ENCODE assay signal across 16 cellular contexts in the genomic region with DNA sequence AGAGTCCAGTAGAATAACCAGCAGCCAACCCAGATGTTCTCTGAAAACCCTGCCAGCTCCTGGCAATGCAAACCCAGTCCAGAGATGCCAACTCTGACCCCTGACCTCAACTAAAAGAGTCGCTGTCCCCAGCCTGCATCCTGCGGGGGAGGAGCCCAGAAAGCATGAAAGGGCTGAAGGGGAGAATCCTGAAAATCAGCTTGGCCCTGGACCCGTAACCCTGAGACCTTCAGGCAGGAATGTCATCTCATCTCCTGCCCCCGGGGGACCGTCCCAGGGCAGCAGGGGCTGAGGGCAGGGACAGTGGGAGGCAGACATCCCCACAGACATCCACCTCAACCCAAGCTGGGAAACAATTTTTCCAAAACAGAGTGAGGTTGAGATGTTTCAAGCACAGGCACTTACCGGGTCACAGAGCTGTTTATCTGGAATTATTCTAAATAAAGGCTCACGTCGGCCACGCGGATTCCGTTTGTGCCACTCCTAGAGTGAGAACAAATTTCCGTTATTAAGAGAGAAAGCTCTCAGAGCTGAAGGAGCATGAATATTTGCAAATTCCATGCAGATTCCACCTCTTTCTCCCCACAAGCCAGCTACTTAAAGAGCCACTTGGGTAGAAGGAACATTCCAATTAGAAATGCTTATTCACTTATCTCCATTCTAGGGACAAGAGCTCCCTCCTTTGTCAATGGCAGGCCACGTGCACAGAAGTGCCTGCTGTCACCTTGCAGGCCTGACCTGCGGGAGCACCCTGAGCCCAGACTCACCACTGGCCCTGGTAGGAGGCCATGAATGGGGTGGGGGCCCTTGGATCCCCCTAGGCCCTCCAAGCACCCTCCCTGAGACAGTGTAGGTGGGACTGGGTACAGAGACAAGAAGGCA.
DNase-seq lines count a peak whose midpoint lies in the region; ATAC-seq, FAIRE-seq and TF ChIP-seq lines count a peak whose summit lies in the region.
"Had no signal": no experiment of that assay in that cellular context is flagged by ENCODE, and none has a peak within 500 bp of the region (broad histone marks: within the 10 kb centered on the region; RNA-seq: fewer than 3 reads in every experiment).

No MANE protein-coding gene starts in this region.

- no peak overlapping the region for H3K9ac ChIP-seq in kidney (ENCODE audit: low read length in 2 of 2)
- no peak overlapping the region for H3K9ac ChIP-seq in Karpas-422 (ENCODE audit: low read length)

- no peaks in the 10 kb centered on the region for H3K9me2 ChIP-seq in Karpas-422 (replicated peaks; ENCODE audit: insufficient read depth, low read length)

- CTCF ChIA-PET in RWPE1 (lab: Yijun Ruan, JAX), result interaction anchor here (0.5 to 1.6 kb wide), 7 partner anchors 72 to 653 kb away, joined by 3 to 8 read pairs (median 3); no protein-coding TSS in a partner anchor

- H3K36me3 ChIP-seq in kidney (ENCODE audit: control insufficient read depth in 1 of 2, insufficient read depth in 2 of 2, low read length in 2 of 2), result no peaks in the 10 kb centered on the region
- no peaks in the 10 kb centered on the region for H3K36me3 ChIP-seq in upper lobe of right lung
- H3K36me3 ChIP-seq in Karpas-422 (ENCODE audit: insufficient read depth, low read length), result no peaks in the 10 kb centered on the region
- H3K36me3 ChIP-seq: esophagus muscularis mucosa had no signal

- ATAC-seq in upper lobe of right lung, result peak; percentile 59
- ATAC-seq in GM18519 (IDR thresholded peaks at IDR 0.05; ENCODE audit: low FRiP score, unreplicated experiment), result no peak
- ATAC-seq in HG02852 (IDR thresholded peaks at IDR 0.05; ENCODE audit: unreplicated experiment), result no peak
- ATAC-seq: activated CD8-positive, alpha-beta T cell treated with anti-CD3 and anti-CD28 coated beads, Interleukin-2, amount 10 ng/mL, durations not matched to agents 7 days and 5 days; activated naive CD8-positive, alpha-beta T cell treated with anti-CD3 and anti-CD28 coated beads, Interleukin-2, amount 50 U/mL, for 24 hours had no signal

- H3K4me3 ChIP-seq in kidney (ENCODE audit: low read length in 2 of 2) (no peak overlapping the region), upper lobe of right lung (no peak overlapping the region), Karpas-422 (ENCODE audit: low read length) (no peak overlapping the region)
- H3K4me3 ChIP-seq: esophagus muscularis mucosa had no signal

- DNase-seq in activated effector memory CD4-positive, alpha-beta T cell treated with anti-CD3 and anti-CD28 coated beads, Interleukin-2, amount 50 U/mL, for 16 hours, result peak; percentile 49
- DNase-seq in activated effector memory CD4-positive, alpha-beta T cell treated with Interleukin-2 at 50 U/mL for 16 hours, result no peak
- no peak for DNase-seq in RWPE1 (ENCODE audit: low spot score)
- peak; percentile 49 for DNase-seq in kidney
- no peak for DNase-seq in upper lobe of right lung
- no peak for DNase-seq in Karpas-422
- DNase-seq: activated CD8-positive, alpha-beta T cell treated with anti-CD3 and anti-CD28 coated beads, Interleukin-2, amount 10 ng/mL, durations not matched to agents 7 days and 5 days; activated naive CD8-positive, alpha-beta T cell treated with anti-CD3 and anti-CD28 coated beads, Interleukin-2, amount 50 U/mL, for 24 hours; immature natural killer cell; NCI-H1048; RPMI8226; stimulated activated CD4-positive, alpha-beta T cell treated with anti-CD3 and anti-CD28 coated beads, Interleukin-15, amount 100 ng/mL, for 24 hours; stimulated activated naive CD4-positive, alpha-beta T cell treated with Interleukin-2 at 50 U/mL for 16 hours had no signal

- H3K4me1 ChIP-seq in kidney (ENCODE audit: control insufficient read depth in 1 of 2, insufficient read depth in 1 of 2, low read depth in 1 of 2, low read length in 2 of 2), result no peaks in the 10 kb centered on the region
- H3K4me1 ChIP-seq in upper lobe of right lung, result peaks cover 9% of the 10 kb centered on the region
- no peaks in the 10 kb centered on the region for H3K4me1 ChIP-seq in Karpas-422 (ENCODE audit: low read length)

- intact Hi-C loops in kidney (cut with DNase I) (no loop called here), upper lobe of right lung (cut with DNase I) (no loop called here)

- FAIRE-seq in kidney (lab: Jason Lieb, UNC), result no peak

- H3K4me2 ChIP-seq in Karpas-422 (ENCODE audit: low read depth, low read length, poor library complexity, severe bottlenecking), result no peak overlapping the region

- H4K20me1 ChIP-seq in Karpas-422 (ENCODE audit: insufficient read depth, low read depth, low read length), result no peaks in the 10 kb centered on the region

- no peak overlapping the region for H3K27ac ChIP-seq in RWPE1
- no peak overlapping the region for H3K27ac ChIP-seq in kidney (ENCODE audit: low read depth in 2 of 2, low read length in 2 of 2)
- no peak overlapping the region for H3K27ac ChIP-seq in upper lobe of right lung
- H3K27ac ChIP-seq in Karpas-422 (ENCODE audit: low read length), result no peak overlapping the region
- H3K27ac ChIP-seq: esophagus muscularis mucosa had no signal

- H3K27me3 ChIP-seq in upper lobe of right lung, result no peaks in the 10 kb centered on the region
- no peaks in the 10 kb centered on the region for H3K27me3 ChIP-seq in Karpas-422 (ENCODE audit: low read length)

- no peaks in the 10 kb centered on the region for H3K79me2 ChIP-seq in Karpas-422 (ENCODE audit: low read length)

- H3K9me3 ChIP-seq in kidney (ENCODE audit: control insufficient read depth in 1 of 2, low read length in 2 of 2) (no peaks in the 10 kb centered on the region), upper lobe of right lung (no peaks in the 10 kb centered on the region), Karpas-422 (ENCODE audit: low read length) (no peaks in the 10 kb centered on the region)
- H3K9me3 ChIP-seq: esophagus muscularis mucosa had no signal

- no peak overlapping the region for H2AFZ ChIP-seq in Karpas-422 (ENCODE audit: low read length)

- POLR2A ChIA-PET in RWPE1 (lab: Yijun Ruan, JAX; ENCODE audit: low non-redundant PET), result no interaction called here

- TF ChIP-seq CTCF in RWPE1 (conservative IDR thresholded peaks at IDR 0.05; ENCODE audit: low read depth) (peak; percentile 18; the same call in 1 of the 2 replicates), kidney (IDR thresholded peaks at IDR 0.05; ENCODE audit: borderline replicate concordance, extremely low read depth, insufficient read depth) (no peak), upper lobe of right lung (IDR thresholded peaks at IDR 0.05) (no peak)

Comparison
In these comparisons a context has a peak if more than half of its experiments do, and no peak if none do; other contexts are left out.
1. DNase-seq: peak in activated effector memory CD4-positive, alpha-beta T cell treated with anti-CD3 and anti-CD28 coated beads, Interleukin-2, amount 50 U/mL, for 16 hours (single experiment) and kidney (single experiment); none in activated effector memory CD4-positive, alpha-beta T cell treated with Interleukin-2 at 50 U/mL for 16 hours (single experiment), RWPE1 (single experiment), upper lobe of right lung (single experiment) and Karpas-422 (single experiment).